In the genomic region with DNA sequence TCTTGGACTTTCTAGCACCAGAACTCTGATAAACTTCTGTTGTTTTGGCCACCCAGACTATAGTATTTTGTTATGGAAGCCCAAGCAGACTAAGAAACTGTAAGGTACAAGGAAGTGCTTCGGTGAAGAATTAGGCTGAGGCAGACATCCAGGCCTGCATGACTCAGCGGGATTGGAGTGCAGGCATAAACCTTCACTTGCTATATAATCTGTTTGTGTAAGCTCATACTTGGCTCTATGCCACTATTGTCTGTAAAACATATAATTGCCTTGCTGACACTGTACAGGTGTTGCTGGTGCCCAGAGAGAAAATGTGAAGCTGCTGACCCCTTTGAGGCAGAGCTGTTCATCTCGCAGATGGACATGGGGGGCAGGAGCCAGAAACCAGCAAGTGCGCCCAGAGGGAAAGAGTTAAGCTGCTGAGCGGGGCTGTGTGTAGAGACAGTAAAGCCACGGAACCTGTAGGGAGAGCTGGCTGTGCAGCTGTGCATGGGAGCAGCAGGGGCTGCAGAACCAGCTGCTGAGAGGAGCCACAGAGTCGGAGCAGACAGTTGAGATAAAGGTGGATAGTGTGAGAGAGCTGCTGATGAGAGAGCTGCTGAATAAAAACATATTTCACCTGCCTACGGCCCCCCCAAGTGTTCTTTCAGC, we compare ENCODE assay signal across 13 cellular contexts.
A peak's percentile ranks its signal among the peaks of the same experiment; 100 is the strongest.
DNase-seq lines count a peak whose midpoint lies in the region; ATAC-seq and TF ChIP-seq lines count a peak whose summit lies in the region.
"Had no signal": no experiment of that assay in that cellular context is flagged by ENCODE, and none has a peak within 500 bp of the region (broad histone marks: within the 10 kb centered on the region; RNA-seq: fewer than 3 reads in every experiment).

No MANE protein-coding gene starts in this region.

- H3K4me3 Mint-ChIP-seq in MCF 10A (ENCODE audit: unreplicated experiment): no peak overlapping the region
- H3K4me3 Mint-ChIP-seq in type B pancreatic cell: peak overlapping the region; percentile 23

- H3K9me2 ChIP-seq in PC-3 (replicated peaks; ENCODE audit: low read length): no peaks in the 10 kb centered on the region

- TF ChIP-seq POLR2A in breast epithelium (IDR thresholded peaks at IDR 0.05): no peak
- TF ChIP-seq POLR2A in erythroblast (IDR thresholded peaks at IDR 0.05; ENCODE audit: low read length): no peak

- no peaks in the 10 kb centered on the region for H3K79me2 ChIP-seq in PC-3 (ENCODE audit: low read length)

- H4K20me1 ChIP-seq in PC-3 (ENCODE audit: low read length): no peaks in the 10 kb centered on the region

- DNase-seq in MCF 10A (ENCODE audit: unreplicated experiment) (peak; percentile 54), breast epithelium (ENCODE audit: low spot score in 2 of 2) (no peak), PC-3 (peak; percentile 27), erythroblast (lab: John Stamatoyannopoulos, UW) (peak; percentile 8), type B pancreatic cell (ENCODE audit: extremely low spot score, unreplicated experiment) (no peak), NCI-H2196 (lab: John Stamatoyannopoulos, UW; ENCODE audit: unreplicated experiment) (no peak), upper lobe of right lung (no peak), cardiac septum (ENCODE audit: low spot score) (no peak)
- DNase-seq: activated CD4-positive, alpha-beta T cell treated with anti-CD3 and anti-CD28 coated beads for 48 hours; activated gamma-delta T cell; cortex of kidney; NCI-H1930; Right ventricle myocardium superior had no signal

- ATAC-seq in PC-3 (no peak), upper lobe of right lung (no peak)

- BruUV-seq in MCF 10A (replicated peaks; lab: Mats Ljungman, UMichigan) (no TSS peak), PC-3 (replicated peaks; lab: Mats Ljungman, UMichigan) (no TSS peak)

- H3K9me3 Mint-ChIP-seq in MCF 10A (ENCODE audit: unreplicated experiment): peaks cover 12% of the 10 kb centered on the region
- peaks cover 19% of the 10 kb centered on the region for H3K9me3 Mint-ChIP-seq in type B pancreatic cell

- TF ChIP-seq CTCF in MCF 10A (IDR thresholded peaks at IDR 0.05; ENCODE audit: unreplicated experiment) (no peak), breast epithelium (IDR thresholded peaks at IDR 0.05) (no peak), PC-3 (conservative IDR thresholded peaks at IDR 0.05; ENCODE audit: low read depth, low read length) (no peak), type B pancreatic cell (conservative IDR thresholded peaks at IDR 0.05) (no peak), upper lobe of right lung (IDR thresholded peaks at IDR 0.05) (no peak)

- no peaks in the 10 kb centered on the region for H3K36me3 Mint-ChIP-seq in MCF 10A (ENCODE audit: insufficient read depth, unreplicated experiment)
- no peaks in the 10 kb centered on the region for H3K36me3 Mint-ChIP-seq in type B pancreatic cell

- H3F3A ChIP-seq in PC-3 (ENCODE audit: low read length, unreplicated experiment): no peaks in the 10 kb centered on the region

- H3K4me3 ChIP-seq in breast epithelium (no peak overlapping the region), PC-3 (ENCODE audit: low read length) (no peak overlapping the region), upper lobe of right lung (no peak overlapping the region)

- no peaks in the 10 kb centered on the region for H3K4me1 Mint-ChIP-seq in MCF 10A (ENCODE audit: insufficient read depth, unreplicated experiment)
- no peaks in the 10 kb centered on the region for H3K4me1 Mint-ChIP-seq in type B pancreatic cell (ENCODE audit: unreplicated experiment)

- H3K4me2 ChIP-seq in PC-3 (ENCODE audit: low read length): no peak overlapping the region

- H3K9me3 ChIP-seq in breast epithelium (peaks cover 0 to 33% of the 10 kb centered on the region in 2 donors), PC-3 (ENCODE audit: low read length) (no peaks in the 10 kb centered on the region), upper lobe of right lung (no peaks in the 10 kb centered on the region)

- no peak overlapping the region for H3K27ac Mint-ChIP-seq in MCF 10A (ENCODE audit: low read depth, unreplicated experiment)
- H3K27ac Mint-ChIP-seq in type B pancreatic cell: peak overlapping the region; percentile 79

- POLR2A ChIA-PET in MCF 10A (lab: Yijun Ruan, JAX) (no interaction called here), PC-3 (lab: Charles Lee; ENCODE audit: unreplicated experiment) (no interaction called here)

- H3K4me1 ChIP-seq in breast epithelium (no peaks in the 10 kb centered on the region), PC-3 (ENCODE audit: insufficient read depth, low read length) (no peaks in the 10 kb centered on the region), upper lobe of right lung (no peaks in the 10 kb centered on the region)

- H3K36me3 ChIP-seq in breast epithelium: no peaks in the 10 kb centered on the region
- H3K36me3 ChIP-seq in PC-3 (ENCODE audit: low read depth, low read length): no peaks in the 10 kb centered on the region
- no peaks in the 10 kb centered on the region for H3K36me3 ChIP-seq in upper lobe of right lung

- intact Hi-C loops in MCF 10A (cut with micrococcal nuclease): no loop called here
- intact Hi-C loops in breast epithelium (cut with DNase I; ENCODE audit: low total_unique reads): loop anchor here (5.0 kb wide), 2 partner anchors 445 to 460 kb away; no protein-coding TSS in a partner anchor
- intact Hi-C loops in PC-3 (cut with micrococcal nuclease): no loop called here
- intact Hi-C loops in upper lobe of right lung (cut with DNase I): no loop called here
- intact Hi-C loops in cardiac septum (cut with DNase I): no loop called here

- H2AFZ ChIP-seq in PC-3 (ENCODE audit: low read length): no peak overlapping the region

- CTCF ChIA-PET in MCF 10A (lab: Yijun Ruan, JAX): interaction anchor here (0.6 kb wide), 1 partner anchor 239 kb away, joined by 3 read pairs; no protein-coding TSS in a partner anchor
- CTCF ChIA-PET in PC-3 (lab: Charles Lee): no interaction called here

- no peak overlapping the region for H3K9ac ChIP-seq in PC-3 (ENCODE audit: low read length)

- no peaks in the 10 kb centered on the region for H3K27me3 ChIP-seq in breast epithelium
- no peaks in the 10 kb centered on the region for H3K27me3 ChIP-seq in PC-3 (ENCODE audit: low read length)
- no peaks in the 10 kb centered on the region for H3K27me3 ChIP-seq in upper lobe of right lung

- H3K27me3 Mint-ChIP-seq in MCF 10A (ENCODE audit: insufficient read depth, unreplicated experiment) (no peaks in the 10 kb centered on the region), type B pancreatic cell (no peaks in the 10 kb centered on the region)

- H3K27ac ChIP-seq in breast epithelium: no peak overlapping the region
- no peak overlapping the region for H3K27ac ChIP-seq in PC-3 (ENCODE audit: low read length)
- H3K27ac ChIP-seq in upper lobe of right lung: no peak overlapping the region

Comparison
In these comparisons a context has a peak if more than half of its experiments do, and no peak if none do; other contexts are left out.
1. DNase-seq: peak in MCF 10A (single experiment), PC-3 (single experiment) and erythroblast (2 of 2); none in breast epithelium (0 of 2), type B pancreatic cell (single experiment), NCI-H2196 (single experiment), upper lobe of right lung (single experiment) and cardiac septum (single experiment).